25 cellular contexts compared by ENCODE assay signal in genomic region chr5:180345186-180345585, GRCh38.
"Had no signal": no experiment of that assay in that cellular context is flagged by ENCODE, and none has a peak within 500 bp of the region (broad histone marks: within the 10 kb centered on the region; RNA-seq: fewer than 3 reads in every experiment).

No MANE protein-coding gene starts in this region.

- H3K36me3 Mint-ChIP-seq: naive B cell; stimulated activated naive B cell treated with anti-CD40 and anti-IgM and Interleukin-4, amounts not matched to agents 10 μg/mL and 1 μg/mL and 100 μg/mL, for 72 hours had no signal

- H3K9me3 ChIP-seq: heart left ventricle, left ventricle myocardium inferior, psoas muscle, testis, tibial nerve, upper lobe of right lung, vagina had no signal

- H3K9ac ChIP-seq: parathyroid adenoma had no signal

- DNase-seq: cortex of kidney; dorsolateral prefrontal cortex; effector CD8-positive, alpha-beta T cell; hippocampal formation; islet precursor cell; left ventricle myocardium inferior; mesenchymal stem cell; naive B cell; occipital lobe; psoas muscle; retina; stimulated activated CD4-positive, alpha-beta T cell treated with anti-CD3 and anti-CD28 coated beads, Interleukin-2, amount 100 ng/mL, for 24 hours; stimulated activated CD4-positive, alpha-beta T cell treated with anti-CD3 and anti-CD28 coated beads, Interleukin-4, amount 100 ng/mL, for 4 hours; stimulated activated naive B cell treated with anti-CD40 and anti-IgM and Interleukin-4, amounts not matched to agents 10 μg/mL and 1 μg/mL and 100 μg/mL, for 72 hours; stimulated activated naive CD8-positive, alpha-beta T cell treated with anti-CD3 and anti-CD28 coated beads, Interleukin-15, amount 100 ng/mL, for 72 hours; testis; upper lobe of right lung had no signal

- FAIRE-seq: frontal cortex had no signal

- H3K4me1 Mint-ChIP-seq: naive B cell; stimulated activated naive B cell treated with anti-CD40 and anti-IgM and Interleukin-4, amounts not matched to agents 10 μg/mL and 1 μg/mL and 100 μg/mL, for 72 hours had no signal

- H3K36me3 ChIP-seq: heart left ventricle, left ventricle myocardium inferior, tibial nerve, upper lobe of right lung, vagina had no signal

- H3K4me3 ChIP-seq: dorsolateral prefrontal cortex, heart left ventricle, left ventricle myocardium inferior, lung, psoas muscle, testis, tibial nerve, upper lobe of right lung, vagina had no signal

- H3K9me3 Mint-ChIP-seq: naive B cell; nephron; stimulated activated naive B cell treated with anti-CD40 and anti-IgM and Interleukin-4, amounts not matched to agents 10 μg/mL and 1 μg/mL and 100 μg/mL, for 72 hours; stimulated activated naive CD8-positive, alpha-beta T cell treated with anti-CD3 and anti-CD28 coated beads, Interleukin-15, amount 100 ng/mL, for 72 hours had no signal

- H3K27ac Mint-ChIP-seq: naive B cell; nephron; stimulated activated naive B cell treated with anti-CD40 and anti-IgM and Interleukin-4, amounts not matched to agents 10 μg/mL and 1 μg/mL and 100 μg/mL, for 72 hours; stimulated activated naive CD8-positive, alpha-beta T cell treated with anti-CD3 and anti-CD28 coated beads, Interleukin-15, amount 100 ng/mL, for 72 hours had no signal

- H3K27ac ChIP-seq: heart left ventricle, left ventricle myocardium inferior, parathyroid adenoma, psoas muscle, testis, tibial nerve, upper lobe of right lung had no signal

- H3K27me3 ChIP-seq: dorsolateral prefrontal cortex, heart left ventricle, testis, tibial nerve, upper lobe of right lung, vagina had no signal

- ATAC-seq: psoas muscle; sciatic nerve; stimulated activated naive B cell treated with anti-CD40 and anti-IgM and Interleukin-4, amounts not matched to agents 10 μg/mL and 1 μg/mL and 100 μg/mL, for 72 hours; stimulated activated naive CD8-positive, alpha-beta T cell treated with anti-CD3 and anti-CD28 coated beads, Interleukin-15, amount 100 ng/mL, for 72 hours had no signal

- H3K4me1 ChIP-seq: parathyroid adenoma, psoas muscle had no signal

- H3K4me3 Mint-ChIP-seq: naive B cell; nephron; stimulated activated naive B cell treated with anti-CD40 and anti-IgM and Interleukin-4, amounts not matched to agents 10 μg/mL and 1 μg/mL and 100 μg/mL, for 72 hours; stimulated activated naive CD8-positive, alpha-beta T cell treated with anti-CD3 and anti-CD28 coated beads, Interleukin-15, amount 100 ng/mL, for 72 hours had no signal
